ENCODE assay signal across 27 cellular contexts in genomic region chr1:96715482-96715881, GRCh38.
"Had no signal": no experiment of that assay in that cellular context is flagged by ENCODE, and none has a peak within 500 bp of the region (broad histone marks: within the 10 kb centered on the region; RNA-seq: fewer than 3 reads in every experiment).

No MANE protein-coding gene starts in this region.

- H3K27ac ChIP-seq: brain microvascular endothelial cell, coronary artery, gastroesophageal sphincter, hepatocyte, neutrophil, ovary, skin epidermis, stomach, thyroid gland, upper lobe of left lung, vagina had no signal

- DNase-seq: activated CD4-positive, alpha-beta memory T cell treated with anti-CD3 and anti-CD28 coated beads, Interleukin-2, amount 10 ng/mL, durations not matched to agents 7 days and 5 days; activated CD4-positive, alpha-beta T cell treated with anti-CD3 and anti-CD28 coated beads for 1 hour; activated CD4-positive, alpha-beta T cell treated with anti-CD3 and anti-CD28 coated beads, Interleukin-2, amount 10 ng/mL, durations not matched to agents 7 days and 5 days; activated CD8-positive, alpha-beta memory T cell treated with anti-CD3 and anti-CD28 coated beads, Interleukin-2, amount 50 U/mL, for 48 hours; activated gamma-delta T cell; activated naive CD4-positive, alpha-beta T cell treated with anti-CD3 and anti-CD28 coated beads, Interleukin-2, amount 10 ng/mL, durations not matched to agents 7 days and 5 days; activated naive CD8-positive, alpha-beta T cell treated with anti-CD3 and anti-CD28 coated beads, Interleukin-2, amount 10 ng/mL, durations not matched to agents 7 days and 5 days; activated T-cell treated with anti-CD3 and anti-CD28 coated beads, Interleukin-2, amount 50 U/mL, for 24 hours; brain microvascular endothelial cell; effector memory CD8-positive, alpha-beta T cell; left cardiac atrium; left ventricle myocardium superior; ovary; retina; stimulated activated CD4-positive, alpha-beta T cell treated with anti-CD3 and anti-CD28 coated beads, Interleukin-12 subunit alpha, Interleukin-12 subunit beta, amount 100 ng/mL, for 4 hours; stimulated activated CD4-positive, alpha-beta T cell treated with anti-CD3 and anti-CD28 coated beads, Interleukin-4, amount 100 ng/mL, for 4 hours; stimulated activated CD8-positive, alpha-beta memory T cell treated with anti-CD3 and anti-CD28 coated beads, Interleukin-4, amount 100 ng/mL, for 48 hours; stomach; T-helper 2 cell; thyroid gland; upper lobe of left lung had no signal

- H3K79me2 ChIP-seq: hepatocyte had no signal

- H3K9me3 ChIP-seq: gastroesophageal sphincter, neutrophil, ovary, stomach, thyroid gland, upper lobe of left lung, vagina had no signal

- H3K36me3 ChIP-seq: brain microvascular endothelial cell, gastroesophageal sphincter, neutrophil, ovary, stomach, thyroid gland, upper lobe of left lung, vagina had no signal

- H3K4me1 ChIP-seq: thyroid gland, upper lobe of left lung, vagina had no signal

- H3K27me3 ChIP-seq: brain microvascular endothelial cell, gastroesophageal sphincter, hepatocyte, neutrophil, ovary, stomach, thyroid gland, upper lobe of left lung, vagina had no signal

- H3K4me3 ChIP-seq: coronary artery, gastroesophageal sphincter, hepatocyte, ovary, skin epidermis, stomach, thyroid gland, upper lobe of left lung, vagina had no signal

- H3K4me2 ChIP-seq: hepatocyte had no signal
